ENCODE assay signal across 1 cellular context in the genomic region with DNA sequence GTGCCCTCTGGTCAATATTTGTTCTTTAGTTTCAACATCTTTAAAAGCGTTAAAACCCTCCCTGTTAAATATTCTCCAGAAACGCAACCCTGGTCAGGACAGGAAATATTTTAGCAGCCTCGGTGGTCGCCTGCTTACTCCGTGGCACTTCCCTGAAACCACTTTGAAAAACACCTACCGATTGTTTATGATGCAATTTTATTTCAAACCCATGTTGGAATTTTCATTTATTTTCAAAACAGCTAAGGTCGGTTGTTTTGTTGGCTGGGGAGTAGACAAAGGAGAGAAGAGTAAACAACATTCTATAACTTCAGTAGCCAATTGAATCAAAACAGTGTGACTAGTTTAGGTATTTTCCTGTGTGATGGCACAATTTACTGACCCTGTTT.
TF ChIP-seq lines count a peak whose summit lies in the region.

No MANE protein-coding gene starts in this region.

TF ChIP-seq in neural cell, 6 proteins besides CTCF, POLR2A, EP300 and RAD21:
- no peak for TF ChIP-seq TAF1 (IDR thresholded peaks at IDR 0.05; ENCODE audit: low read depth)
- TF ChIP-seq EZH2 (IDR thresholded peaks at IDR 0.05; ENCODE audit: borderline replicate concordance, insufficient read depth, low read length, poor library complexity, severe bottlenecking) = no peak
- no peak for TF ChIP-seq SMC3 (conservative IDR thresholded peaks at IDR 0.05; ENCODE audit: poor library complexity)
- TF ChIP-seq MXI1 (conservative IDR thresholded peaks at IDR 0.05; ENCODE audit: poor library complexity, severe bottlenecking) = no peak
- TF ChIP-seq POLR2AphosphoS5 (IDR thresholded peaks at IDR 0.05) = no peak
- TF ChIP-seq, protein P1, sequence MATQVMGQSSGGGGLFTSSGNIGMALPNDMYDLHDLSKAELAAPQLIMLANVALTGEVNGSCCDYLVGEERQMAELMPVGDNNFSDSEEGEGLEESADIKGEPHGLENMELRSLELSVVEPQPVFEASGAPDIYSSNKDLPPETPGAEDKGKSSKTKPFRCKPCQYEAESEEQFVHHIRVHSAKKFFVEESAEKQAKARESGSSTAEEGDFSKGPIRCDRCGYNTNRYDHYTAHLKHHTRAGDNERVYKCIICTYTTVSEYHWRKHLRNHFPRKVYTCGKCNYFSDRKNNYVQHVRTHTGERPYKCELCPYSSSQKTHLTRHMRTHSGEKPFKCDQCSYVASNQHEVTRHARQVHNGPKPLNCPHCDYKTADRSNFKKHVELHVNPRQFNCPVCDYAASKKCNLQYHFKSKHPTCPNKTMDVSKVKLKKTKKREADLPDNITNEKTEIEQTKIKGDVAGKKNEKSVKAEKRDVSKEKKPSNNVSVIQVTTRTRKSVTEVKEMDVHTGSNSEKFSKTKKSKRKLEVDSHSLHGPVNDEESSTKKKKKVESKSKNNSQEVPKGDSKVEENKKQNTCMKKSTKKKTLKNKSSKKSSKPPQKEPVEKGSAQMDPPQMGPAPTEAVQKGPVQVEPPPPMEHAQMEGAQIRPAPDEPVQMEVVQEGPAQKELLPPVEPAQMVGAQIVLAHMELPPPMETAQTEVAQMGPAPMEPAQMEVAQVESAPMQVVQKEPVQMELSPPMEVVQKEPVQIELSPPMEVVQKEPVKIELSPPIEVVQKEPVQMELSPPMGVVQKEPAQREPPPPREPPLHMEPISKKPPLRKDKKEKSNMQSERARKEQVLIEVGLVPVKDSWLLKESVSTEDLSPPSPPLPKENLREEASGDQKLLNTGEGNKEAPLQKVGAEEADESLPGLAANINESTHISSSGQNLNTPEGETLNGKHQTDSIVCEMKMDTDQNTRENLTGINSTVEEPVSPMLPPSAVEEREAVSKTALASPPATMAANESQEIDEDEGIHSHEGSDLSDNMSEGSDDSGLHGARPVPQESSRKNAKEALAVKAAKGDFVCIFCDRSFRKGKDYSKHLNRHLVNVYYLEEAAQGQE (IDR thresholded peaks at IDR 0.05; ENCODE audit: borderline replicate concordance) = no peak
